32 cellular contexts compared by ENCODE assay signal in the genomic region with DNA sequence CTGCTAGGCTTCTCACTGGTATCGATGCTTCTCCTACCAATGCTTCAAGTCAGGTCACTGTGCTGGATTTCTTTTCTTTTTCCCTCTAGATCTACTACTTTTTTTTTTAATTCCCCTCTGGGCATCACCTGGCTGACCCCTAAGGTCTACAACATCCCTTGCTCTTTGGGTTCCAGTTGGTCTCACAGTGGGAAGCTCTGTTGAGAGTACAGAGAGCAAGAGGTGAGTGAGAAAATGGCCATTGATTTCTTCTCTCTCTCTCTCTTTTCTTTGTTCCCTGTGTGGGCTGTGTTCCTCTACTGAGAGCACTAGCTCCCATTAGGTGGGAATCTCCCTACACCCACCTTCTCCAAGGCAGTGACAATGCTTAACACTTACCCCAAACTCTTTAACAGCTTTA.
"Had no signal": no experiment of that assay in that cellular context is flagged by ENCODE, and none has a peak within 500 bp of the region (broad histone marks: within the 10 kb centered on the region; RNA-seq: fewer than 3 reads in every experiment).

No MANE protein-coding gene starts in this region.

- H3K27ac ChIP-seq: KMS-11, Peyer's patch, SJSA1 had no signal

- H3K9me3 Mint-ChIP-seq: activated CD4-positive, alpha-beta T cell treated with anti-CD3 and anti-CD28 coated beads, Interleukin-2, amount 10 ng/mL, durations not matched to agents 7 days and 5 days; activated T-cell treated with anti-CD3 and anti-CD28 coated beads, Interleukin-2, amount 50 U/mL, for 4 hours; T-helper 2 cell treated with Interferon-gamma antibody and Interleukin-4, amounts not matched to agents 5 μg/mL and 100 μg/mL, for 36 hours had no signal

- H3K4me1 ChIP-seq: Peyer's patch, SJSA1 had no signal

- H3K9me3 ChIP-seq: Peyer's patch, SJSA1, SK-N-SH had no signal

- H3K9ac ChIP-seq: KMS-11, SK-N-SH had no signal

- H3K4me2 ChIP-seq: KMS-11, SK-N-SH had no signal

- ATAC-seq: activated CD4-positive, alpha-beta T cell treated with anti-CD3 and anti-CD28 coated beads for 36 hours; activated CD4-positive, CD25-positive, alpha-beta regulatory T cell treated with anti-CD3 and anti-CD28 coated beads, Interleukin-2, amount 50 U/mL, for 24 hours; activated CD8-positive, alpha-beta T cell treated with anti-CD3 and anti-CD28 coated beads, Interleukin-2, amount 10 ng/mL, durations not matched to agents 7 days and 5 days; activated naive CD8-positive, alpha-beta T cell treated with anti-CD3 and anti-CD28 coated beads, Interleukin-2, amount 50 U/mL, for 24 hours; activated T-cell treated with anti-CD3 and anti-CD28 coated beads, Interleukin-2, amount 50 U/mL, for 4 hours had no signal

- H3K27me3 ChIP-seq: Peyer's patch, SJSA1 had no signal

- H3K4me3 ChIP-seq: Peyer's patch, SJSA1 had no signal

- H3K4me1 Mint-ChIP-seq: activated CD4-positive, alpha-beta T cell treated with anti-CD3 and anti-CD28 coated beads for 36 hours; activated CD4-positive, alpha-beta T cell treated with anti-CD3 and anti-CD28 coated beads, Interleukin-2, amount 10 ng/mL, durations not matched to agents 7 days and 5 days; activated naive CD4-positive, alpha-beta T cell treated with anti-CD3 and anti-CD28 coated beads, Interleukin-2, amount 10 ng/mL, durations not matched to agents 7 days and 5 days; activated naive CD8-positive, alpha-beta T cell treated with anti-CD3 and anti-CD28 coated beads, Interleukin-2, amount 50 U/mL, for 24 hours; brain had no signal

- H3K27me3 Mint-ChIP-seq: activated CD4-positive, alpha-beta T cell treated with anti-CD3 and anti-CD28 coated beads for 36 hours; activated CD4-positive, alpha-beta T cell treated with anti-CD3 and anti-CD28 coated beads, Interleukin-2, amount 10 ng/mL, durations not matched to agents 7 days and 5 days; activated naive CD4-positive, alpha-beta T cell treated with anti-CD3 and anti-CD28 coated beads, Interleukin-2, amount 10 ng/mL, durations not matched to agents 7 days and 5 days; activated naive CD8-positive, alpha-beta T cell had no signal

- H3K4me3 Mint-ChIP-seq: activated CD4-positive, alpha-beta T cell treated with anti-CD3 and anti-CD28 coated beads for 36 hours; activated CD4-positive, alpha-beta T cell treated with anti-CD3 and anti-CD28 coated beads, Interleukin-2, amount 10 ng/mL, durations not matched to agents 7 days and 5 days; activated CD8-positive, alpha-beta T cell treated with anti-CD3 and anti-CD28 coated beads, Interleukin-2, amount 10 ng/mL, durations not matched to agents 7 days and 5 days; activated naive CD4-positive, alpha-beta T cell treated with anti-CD3 and anti-CD28 coated beads, Interleukin-2, amount 10 ng/mL, durations not matched to agents 7 days and 5 days; activated naive CD8-positive, alpha-beta T cell; activated naive CD8-positive, alpha-beta T cell treated with anti-CD3 and anti-CD28 coated beads, Interleukin-2, amount 50 U/mL, for 24 hours; activated T-cell treated with anti-CD3 and anti-CD28 coated beads, Interleukin-2, amount 50 U/mL, for 4 hours; brain; T-helper 1 cell treated with Interleukin-12 subunit alpha and Interleukin-12 subunit beta and Interleukin-4 antibody, amounts not matched to agents 30 μg/mL and 1 μg/mL, for 36 hours; T-helper 2 cell treated with Interferon-gamma antibody and Interleukin-4, amounts not matched to agents 5 μg/mL and 100 μg/mL, for 36 hours had no signal

- H3K36me3 Mint-ChIP-seq: activated naive CD4-positive, alpha-beta T cell treated with anti-CD3 and anti-CD28 coated beads, Interleukin-2, amount 10 ng/mL, durations not matched to agents 7 days and 5 days; activated naive CD8-positive, alpha-beta T cell; brain had no signal

- H3K27ac Mint-ChIP-seq: activated CD4-positive, alpha-beta T cell treated with anti-CD3 and anti-CD28 coated beads for 36 hours; activated CD4-positive, alpha-beta T cell treated with anti-CD3 and anti-CD28 coated beads, Interleukin-2, amount 10 ng/mL, durations not matched to agents 7 days and 5 days; activated CD8-positive, alpha-beta T cell treated with anti-CD3 and anti-CD28 coated beads, Interleukin-2, amount 10 ng/mL, durations not matched to agents 7 days and 5 days; activated naive CD4-positive, alpha-beta T cell treated with anti-CD3 and anti-CD28 coated beads, Interleukin-2, amount 10 ng/mL, durations not matched to agents 7 days and 5 days; activated naive CD8-positive, alpha-beta T cell; activated naive CD8-positive, alpha-beta T cell treated with anti-CD3 and anti-CD28 coated beads, Interleukin-2, amount 50 U/mL, for 24 hours; brain; T-helper 1 cell treated with Interleukin-12 subunit alpha and Interleukin-12 subunit beta and Interleukin-4 antibody, amounts not matched to agents 30 μg/mL and 1 μg/mL, for 36 hours; T-helper 2 cell treated with Interferon-gamma antibody and Interleukin-4, amounts not matched to agents 5 μg/mL and 100 μg/mL, for 36 hours had no signal

- H3K36me3 ChIP-seq: Peyer's patch, SJSA1 had no signal

- DNase-seq: activated CD4-positive, alpha-beta T cell treated with anti-CD3 and anti-CD28 coated beads for 36 hours; activated CD4-positive, alpha-beta T cell treated with anti-CD3 and anti-CD28 coated beads, Interleukin-2, amount 10 ng/mL, durations not matched to agents 7 days and 5 days; activated CD4-positive, alpha-beta T cell treated with anti-CD3 and anti-CD28 coated beads, Interleukin-2, amount 50 U/mL, for 48 hours; activated CD8-positive, alpha-beta memory T cell treated with anti-CD3 and anti-CD28 coated beads, Interleukin-2, amount 50 U/mL, for 4 hours; activated CD8-positive, alpha-beta T cell treated with anti-CD3 and anti-CD28 coated beads, Interleukin-2, amount 10 ng/mL, durations not matched to agents 7 days and 5 days; activated effector memory CD4-positive, alpha-beta T cell treated with Interleukin-2 at 50 U/mL for 16 hours; activated naive CD4-positive, alpha-beta T cell treated with anti-CD3 and anti-CD28 coated beads, Interleukin-2, amount 10 ng/mL, durations not matched to agents 7 days and 5 days; activated naive CD8-positive, alpha-beta T cell treated with anti-CD3 and anti-CD28 coated beads, Interleukin-2, amount 50 U/mL, for 24 hours; activated T-cell treated with anti-CD3 and anti-CD28 coated beads for 4 hours; activated T-cell treated with anti-CD3 and anti-CD28 coated beads, Interleukin-2, amount 50 U/mL, for 4 hours; anterior cingulate cortex; caudate nucleus; cerebellar nuclear complex; MM.1S; MV-4-11; NCI-H1092; NCI-H1436 treated with DMSO at 0.1 percent for 48 hours; NCI-H187 treated with DMSO at 0.1 percent for 48 hours; NCI-H2081; NCI-H446 treated with DMSO at 0.1 percent for 48 hours; NCI-H524; Peyer's patch; RPMI8226; SHP77 treated with DMSO at 0.1 percent for 48 hours; SK-N-SH had no signal
